8 cellular contexts compared by ENCODE assay signal in the genomic region with DNA sequence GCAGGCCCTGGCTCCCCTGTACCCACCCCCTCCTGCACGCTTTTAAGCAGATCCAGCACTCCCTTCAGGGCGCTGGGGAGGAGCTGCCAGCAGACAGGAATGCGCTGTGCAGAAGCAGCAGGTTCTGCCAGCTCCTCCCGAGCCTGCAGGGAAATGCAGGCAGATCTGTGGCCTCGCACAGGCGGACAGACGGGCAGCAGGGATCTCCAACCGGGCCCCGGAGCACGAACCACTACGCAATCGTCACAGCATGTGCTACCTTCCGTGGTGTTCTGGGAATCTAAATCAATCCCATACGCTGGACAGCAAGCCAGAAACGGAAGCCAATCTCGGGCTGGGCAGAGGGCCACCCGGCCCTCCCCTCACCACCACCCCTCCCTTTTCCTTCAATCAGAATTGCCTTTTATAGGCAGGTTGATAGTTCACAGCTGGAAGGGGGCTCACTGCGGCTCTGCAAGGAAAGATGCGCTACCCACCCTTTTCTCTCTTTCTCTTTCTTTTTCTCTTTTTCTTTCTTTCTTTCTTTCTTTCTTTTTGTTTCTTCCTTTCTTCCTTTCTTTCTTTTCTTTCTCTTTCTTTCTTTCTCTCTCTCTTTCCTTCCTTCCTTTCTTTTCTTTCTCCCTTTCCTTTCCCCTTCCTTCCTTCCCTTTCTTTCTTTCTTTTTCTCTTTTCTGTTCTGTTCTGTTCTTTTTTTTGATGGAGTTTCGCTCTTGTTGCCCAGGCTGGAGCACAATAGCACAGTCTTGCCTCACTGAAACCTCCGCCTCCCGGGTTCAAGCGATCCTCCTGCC.
DNase-seq lines count a peak whose midpoint lies in the region; ATAC-seq lines count a peak whose summit lies in the region.

No MANE protein-coding gene starts in this region.

- ATAC-seq in HG03196 (IDR thresholded peaks at IDR 0.05; ENCODE audit: unreplicated experiment): no peak

- in situ Hi-C loops in KBM-7 (cut with MboI; ENCODE audit: low pct_unique_long_range_greater_than_20kb, low sequenced_read_pairs): no loop called here

- DNase-seq in GM03348 (ENCODE audit: low spot score) (peak; percentile 92), astrocyte of the hippocampus (ENCODE audit: low read depth, low spot score) (peak; percentile 97), hippocampal formation (lab: John Stamatoyannopoulos, UW) (peak; percentile 42 to 50), retina (peak; percentile 58), NCI-H1436 (lab: John Stamatoyannopoulos, UW) (no peak), Kasumi-1 (lab: John Stamatoyannopoulos, UW) (no peak), KBM-7 (no peak)

Comparison
In these comparisons a context has a peak if more than half of its experiments do, and no peak if none do; other contexts are left out.
1. DNase-seq: peak in GM03348 (single experiment), astrocyte of the hippocampus (single experiment), hippocampal formation (2 of 2) and retina (single experiment); none in NCI-H1436 (single experiment), Kasumi-1 (0 of 2) and KBM-7 (single experiment).